Comparison of ENCODE assay signal across 8 cellular contexts in genomic region chrY:13435968-13436937, GRCh38. TPM values are rescaled to one million over a fixed set of nuclear protein-coding genes. Genes with fewer than 3 reads are reported as not detected.
A peak's percentile ranks its signal among the peaks of the same experiment; 100 is the strongest.
DNase-seq lines count a peak whose midpoint lies in the region; ATAC-seq and TF ChIP-seq lines count a peak whose summit lies in the region.

No MANE protein-coding gene starts in this region.

- POLR2A ChIA-PET in CD8-positive, alpha-beta T cell (lab: Charles Lee), result interaction anchor here (0.6 kb wide), 1 partner anchor 41 kb away, joined by 3 read pairs; no protein-coding TSS in a partner anchor
- POLR2A ChIA-PET in activated CD4-positive, alpha-beta memory T cell treated with anti-CD3 and anti-CD28 coated beads, Interleukin-2, amount 10 ng/mL, durations not matched to agents 7 days and 5 days (lab: Charles Lee), result interaction anchor here (1.1 to 1.6 kb wide), 3 partner anchors 38 to 268 kb away, joined by 3 to 4 read pairs (median 3); no protein-coding TSS in a partner anchor

- peak; percentile 84 for ATAC-seq in CD8-positive, alpha-beta T cell
- ATAC-seq in HG03139 (IDR thresholded peaks at IDR 0.05; ENCODE audit: unreplicated experiment), result peak; percentile 67
- ATAC-seq in GM19351 (IDR thresholded peaks at IDR 0.05; ENCODE audit: unreplicated experiment), result no peak

- peak overlapping the region; percentile 99 for H3K27ac Mint-ChIP-seq in CD8-positive, alpha-beta T cell
- H3K27ac Mint-ChIP-seq in activated CD4-positive, alpha-beta memory T cell treated with anti-CD3 and anti-CD28 coated beads, Interleukin-2, amount 10 ng/mL, durations not matched to agents 7 days and 5 days, result peak overlapping the region; percentile 75

- peaks cover 4% of the 10 kb centered on the region for H3K9me3 ChIP-seq in CD8-positive, alpha-beta T cell (ENCODE audit: low read length)

- intact Hi-C loops in CD8-positive, alpha-beta T cell (cut with DNase I, micrococcal nuclease), result loop anchor here (1.0 to 10.0 kb wide), 3 partner anchors 41 to 293 kb away; partner anchors contain the start of gene TMSB4Y (in 1 of the 2)

- DNase-seq in CD8-positive, alpha-beta T cell, result peak in 5 of 7 experiments; percentile 22 to 60 (median 34)
- peak; percentile 59 for DNase-seq in activated CD4-positive, alpha-beta memory T cell treated with anti-CD3 and anti-CD28 coated beads, Interleukin-2, amount 10 ng/mL, durations not matched to agents 7 days and 5 days
- DNase-seq in left kidney (ENCODE audit: low read depth, low spot score) (peak; percentile 7), Kasumi-1 (lab: John Stamatoyannopoulos, UW) (no peak), NCI-H1930 (lab: John Stamatoyannopoulos, UW) (no peak), NCI-H1048 (lab: John Stamatoyannopoulos, UW) (no peak)

- TF ChIP-seq CTCF in CD8-positive, alpha-beta T cell (IDR thresholded peaks at IDR 0.05), result no peak

- H3K4me3 ChIP-seq in CD8-positive, alpha-beta T cell (ENCODE audit: low read depth, low read length), result peak overlapping the region; percentile 61

- H3K36me3 Mint-ChIP-seq in CD8-positive, alpha-beta T cell, result peaks cover 65% of the 10 kb centered on the region
- H3K36me3 Mint-ChIP-seq in activated CD4-positive, alpha-beta memory T cell treated with anti-CD3 and anti-CD28 coated beads, Interleukin-2, amount 10 ng/mL, durations not matched to agents 7 days and 5 days (ENCODE audit: low read depth), result peaks cover 40% of the 10 kb centered on the region

- no peaks in the 10 kb centered on the region for H3K27me3 ChIP-seq in CD8-positive, alpha-beta T cell (ENCODE audit: insufficient read depth, low read length)

- H3K4me1 ChIP-seq in CD8-positive, alpha-beta T cell (ENCODE audit: insufficient read depth, low read length), result peaks cover 16% of the 10 kb centered on the region

- H3K36me3 ChIP-seq in CD8-positive, alpha-beta T cell (ENCODE audit: insufficient read depth, low read length), result no peaks in the 10 kb centered on the region

- peaks cover 12% of the 10 kb centered on the region for H3K9me3 Mint-ChIP-seq in CD8-positive, alpha-beta T cell
- H3K9me3 Mint-ChIP-seq in activated CD4-positive, alpha-beta memory T cell treated with anti-CD3 and anti-CD28 coated beads, Interleukin-2, amount 10 ng/mL, durations not matched to agents 7 days and 5 days, result peaks cover 7% of the 10 kb centered on the region

- H3K27ac ChIP-seq in CD8-positive, alpha-beta T cell (ENCODE audit: low read depth, low read length), result peak overlapping the region; percentile 66

- peak overlapping the region; percentile 96 for H3K4me3 Mint-ChIP-seq in CD8-positive, alpha-beta T cell
- peak overlapping the region; percentile 87 for H3K4me3 Mint-ChIP-seq in activated CD4-positive, alpha-beta memory T cell treated with anti-CD3 and anti-CD28 coated beads, Interleukin-2, amount 10 ng/mL, durations not matched to agents 7 days and 5 days

- H3K4me1 Mint-ChIP-seq in CD8-positive, alpha-beta T cell (ENCODE audit: low read depth), result peaks cover 75% of the 10 kb centered on the region
- peaks cover 60% of the 10 kb centered on the region for H3K4me1 Mint-ChIP-seq in activated CD4-positive, alpha-beta memory T cell treated with anti-CD3 and anti-CD28 coated beads, Interleukin-2, amount 10 ng/mL, durations not matched to agents 7 days and 5 days

- no peaks in the 10 kb centered on the region for H3K27me3 Mint-ChIP-seq in CD8-positive, alpha-beta T cell (ENCODE audit: low read depth)
- H3K27me3 Mint-ChIP-seq in activated CD4-positive, alpha-beta memory T cell treated with anti-CD3 and anti-CD28 coated beads, Interleukin-2, amount 10 ng/mL, durations not matched to agents 7 days and 5 days, result no peaks in the 10 kb centered on the region

- CTCF ChIA-PET in CD8-positive, alpha-beta T cell (lab: Charles Lee), result interaction anchor here (1.4 kb wide), 1 partner anchor 314 kb away, joined by 4 read pairs; no protein-coding TSS in a partner anchor
- CTCF ChIA-PET in activated CD4-positive, alpha-beta memory T cell treated with anti-CD3 and anti-CD28 coated beads, Interleukin-2, amount 10 ng/mL, durations not matched to agents 7 days and 5 days (lab: Charles Lee), result interaction anchor here (0.7 to 2.1 kb wide), 3 partner anchors 8 to 102 kb away, joined by 3 to 6 read pairs (median 4); no protein-coding TSS in a partner anchor

RNA-seq across cellular contexts. Expression of gene UTY, which starts 43.6 kb away (rescaled TPM):
- 10 to 100 TPM; 71.2 to 78.7 TPM for total RNA-seq in CD8-positive, alpha-beta T cell
- total RNA-seq in activated CD4-positive, alpha-beta memory T cell treated with anti-CD3 and anti-CD28 coated beads, Interleukin-2, amount 10 ng/mL, durations not matched to agents 7 days and 5 days, result 10 to 100 TPM; 26.0 to 27.0 TPM

Comparison
In these comparisons a context has a peak if more than half of its experiments do, and no peak if none do; other contexts are left out.
1. DNase-seq: peak in CD8-positive, alpha-beta T cell (5 of 7), activated CD4-positive, alpha-beta memory T cell treated with anti-CD3 and anti-CD28 coated beads, Interleukin-2, amount 10 ng/mL, durations not matched to agents 7 days and 5 days (single experiment) and left kidney (single experiment); none in Kasumi-1 (0 of 2), NCI-H1930 (0 of 2) and NCI-H1048 (single experiment).